In genomic region chr13:99981115-99982020, GRCh38 we compare ENCODE assay signal across 9 cellular contexts. TPM values are rescaled to one million over a fixed set of nuclear protein-coding genes. Genes with fewer than 3 reads are reported as not detected.
A peak's percentile ranks its signal among the peaks of the same experiment; 100 is the strongest.
DNase-seq lines count a peak whose midpoint lies in the region; ATAC-seq and TF ChIP-seq lines count a peak whose summit lies in the region.
"Had no signal": no experiment of that assay in that cellular context is flagged by ENCODE, and none has a peak within 500 bp of the region (broad histone marks: within the 10 kb centered on the region; RNA-seq: fewer than 3 reads in every experiment).

Gene ZIC2 (plus strand): TSS chr13:99981784. CDS start chr13:99982065, 281 bp downstream.

- 1 to 2% (median 2%) methylated on average over 38 to 119 of the region's 120 CpGs for WGBS in spleen, 5 donors

- H3K36me3 ChIP-seq in iPS-18a (ENCODE audit: control insufficient read depth, low read depth, low read length) (peaks cover 33% of the 10 kb centered on the region), spleen (no peaks in the 10 kb centered on the region)

- no peak for DNase-seq in Right ventricle myocardium inferior (ENCODE audit: missing footprints)
- DNase-seq in cardiac septum (ENCODE audit: low spot score) = no peak
- peak; percentile 78 for DNase-seq in NCI-H2227 treated with DMSO at 0.1 percent for 48 hours (lab: John Stamatoyannopoulos, UW)
- peak; percentile 6 for DNase-seq in amniotic epithelial cell (ENCODE audit: low read depth)
- peak; percentile 72 for DNase-seq in spleen
- no peak for DNase-seq in HuH-7 (ENCODE audit: low spot score)
- no peak for DNase-seq in inferior parietal cortex (ENCODE audit: extremely low spot score)

- TF ChIP-seq POLR2A in spleen (IDR thresholded peaks at IDR 0.05) = no peak

- no peaks in the 10 kb centered on the region for H3K9me3 ChIP-seq in iPS-18a (ENCODE audit: control insufficient read depth, low read depth, low read length)
- H3K9me3 ChIP-seq in spleen = peaks cover 0 to 41% (median 3%) of the 10 kb centered on the region in 8 donors

- peak; percentile 20 for ATAC-seq in Right ventricle myocardium inferior

- H3K4me1 ChIP-seq in iPS-18a (ENCODE audit: control insufficient read depth, low read depth, low read length) (peaks cover 28% of the 10 kb centered on the region), spleen (peaks cover 17 to 73% (median 59%) of the 10 kb centered on the region in 6 donors)

- peak within 1 kb of the TSS; percentile 94 for H3K9ac ChIP-seq in iPS-18a (ENCODE audit: low read length)

- TF ChIP-seq CTCF in spleen (IDR thresholded peaks at IDR 0.05 in 8 of 11, conservative IDR thresholded peaks at IDR 0.05 in 3 of 11) = no peak

- intact Hi-C loops in Right ventricle myocardium inferior (cut with DNase I) = no loop called here
- intact Hi-C loops in cardiac septum (cut with DNase I) = loop anchor here (5.0 to 10.0 kb wide), 2 partner anchors 324 to 533 kb away; no protein-coding TSS in a partner anchor
- intact Hi-C loops in spleen (cut with DNase I; ENCODE audit: low total_unique reads) = no loop called here

- H3K27me3 ChIP-seq in iPS-18a (ENCODE audit: control insufficient read depth, insufficient read depth, low read length) = peaks cover 16% of the 10 kb centered on the region
- peaks cover 45 to 100% (median 98%) of the 10 kb centered on the region in 7 donors for H3K27me3 ChIP-seq in spleen (replicated peaks in 1 of 7)

- peak within 1 kb of the TSS; percentile 99 for H3K4me3 ChIP-seq in iPS-18a (ENCODE audit: low read length)
- H3K4me3 ChIP-seq in spleen = peak within 1 kb of the TSS; percentile 30 to 73 (median 48)

- H3K27ac ChIP-seq in iPS-18a (ENCODE audit: low read length) (peak within 1 kb of the TSS; percentile 63), spleen (no peak within 1 kb of the TSS)

RNA-seq across cellular contexts. Expression of gene ZIC2, which starts in this region (rescaled TPM):
- total RNA-seq in Right ventricle myocardium inferior (not detected), cardiac septum (not detected), spleen (not detected)
- polyA plus RNA-seq in spleen = not detected
- total RNA-seq: glomerular endothelial cell had no signal

Comparison
In these comparisons a context has a peak if more than half of its experiments do, and no peak if none do; other contexts are left out.
1. Peak in ATAC-seq in Right ventricle myocardium inferior; RNA of the gene not detected or under 1 TPM.
2. Peak in DNase-seq and H3K4me3 ChIP-seq in spleen; RNA of the gene not detected or under 1 TPM.
3. DNase-seq: peak in NCI-H2227 treated with DMSO at 0.1 percent for 48 hours (single experiment) and amniotic epithelial cell (single experiment); none in Right ventricle myocardium inferior (single experiment), cardiac septum (single experiment), HuH-7 (single experiment) and inferior parietal cortex (single experiment).